9 cellular contexts compared by ENCODE assay signal in genomic region chr7:116588225-116588624, GRCh38.
DNase-seq lines count a peak whose midpoint lies in the region; ATAC-seq and TF ChIP-seq lines count a peak whose summit lies in the region.
"Had no signal": no experiment of that assay in that cellular context is flagged by ENCODE, and none has a peak within 500 bp of the region (broad histone marks: within the 10 kb centered on the region; RNA-seq: fewer than 3 reads in every experiment).

No MANE protein-coding gene starts in this region.

- H3K27ac ChIP-seq in brain microvascular endothelial cell: peak overlapping the region; percentile 52

- peak; percentile 74 for DNase-seq in brain microvascular endothelial cell
- DNase-seq in sciatic nerve (ENCODE audit: low spot score): no peak
- no peak for DNase-seq in progenitor cell of endocrine pancreas (ENCODE audit: low spot score, unreplicated experiment)
- DNase-seq in NCI-H2227 (lab: John Stamatoyannopoulos, UW; ENCODE audit: unreplicated experiment): no peak
- no peak for DNase-seq in putamen (ENCODE audit: low spot score)

- H3K4me1 ChIP-seq in Loucy (ENCODE audit: insufficient read depth, low read length, poor library complexity, severe bottlenecking): peaks cover 29% of the 10 kb centered on the region

- H3K27me3 Mint-ChIP-seq in progenitor cell of endocrine pancreas: peaks cover 4% of the 10 kb centered on the region

- in situ Hi-C loops in brain microvascular endothelial cell (cut with HindIII; ENCODE audit: low pct_ligation_motif_present, low sequenced_read_pairs): loop anchor here (25.0 kb wide), 1 partner anchor 326 kb away; no protein-coding TSS in a partner anchor

- H3K4me3 ChIP-seq in Loucy (ENCODE audit: low read length, poor library complexity, severe bottlenecking) (peak overlapping the region; percentile 12), brain microvascular endothelial cell (ENCODE audit: low read depth, low read length) (no peak overlapping the region)
- H3K4me3 ChIP-seq: lung had no signal

- no peaks in the 10 kb centered on the region for H3K36me3 Mint-ChIP-seq in progenitor cell of endocrine pancreas (ENCODE audit: insufficient read depth)

- H3K9ac ChIP-seq in Loucy (ENCODE audit: low read depth, low read length, poor library complexity, severe bottlenecking): peak overlapping the region; percentile 35

- H3K36me3 ChIP-seq in Loucy (ENCODE audit: insufficient read depth, low read length): no peaks in the 10 kb centered on the region
- no peaks in the 10 kb centered on the region for H3K36me3 ChIP-seq in brain microvascular endothelial cell (replicated peaks)

- H3K4me1 Mint-ChIP-seq in progenitor cell of endocrine pancreas (ENCODE audit: low read depth): peaks cover 17% of the 10 kb centered on the region

- H3K27me3 ChIP-seq in Loucy (ENCODE audit: insufficient read depth, low read length, poor library complexity, severe bottlenecking): no peaks in the 10 kb centered on the region
- no peaks in the 10 kb centered on the region for H3K27me3 ChIP-seq in brain microvascular endothelial cell (replicated peaks)

- H2AFZ ChIP-seq in Loucy (ENCODE audit: low read length): peak overlapping the region; percentile 48

- H3F3A ChIP-seq in Loucy (ENCODE audit: low read depth): no peaks in the 10 kb centered on the region

- no peaks in the 10 kb centered on the region for H3K9me3 Mint-ChIP-seq in progenitor cell of endocrine pancreas (ENCODE audit: low read depth)

- H3K4me3 Mint-ChIP-seq in progenitor cell of endocrine pancreas (ENCODE audit: low read depth): no peak overlapping the region

- TF ChIP-seq CTCF in Loucy (conservative IDR thresholded peaks at IDR 0.05; ENCODE audit: low read length) (no peak), brain microvascular endothelial cell (IDR thresholded peaks at IDR 0.05; ENCODE audit: low read depth, low read length, missing control alignments) (peak; percentile 41), progenitor cell of endocrine pancreas (IDR thresholded peaks at IDR 0.05; ENCODE audit: unreplicated experiment) (no peak)

- H3K79me2 ChIP-seq in Loucy (ENCODE audit: insufficient read depth, low read length): no peaks in the 10 kb centered on the region

- H4K20me1 ChIP-seq in Loucy (ENCODE audit: insufficient read depth, low read length, poor library complexity, severe bottlenecking): no peaks in the 10 kb centered on the region

- no peak overlapping the region for H3K27ac Mint-ChIP-seq in progenitor cell of endocrine pancreas

- H3K4me2 ChIP-seq in Loucy (ENCODE audit: low read depth, low read length, poor library complexity, severe bottlenecking): peak overlapping the region; percentile 47

- intact Hi-C loops in sciatic nerve (cut with DNase I): loop anchor here (5.0 to 10.0 kb wide), 2 partner anchors 63 to 326 kb away; partner anchors contain the start of gene CAV1

- peak; percentile 41 for ATAC-seq in GM18499 (IDR thresholded peaks at IDR 0.05; ENCODE audit: insufficient read depth, unreplicated experiment)
- peak; percentile 60 for ATAC-seq in GM21619 (IDR thresholded peaks at IDR 0.05; ENCODE audit: unreplicated experiment)
- ATAC-seq in sciatic nerve: peak; percentile 71

- H3K9me2 ChIP-seq in Loucy (replicated peaks; ENCODE audit: low read depth, low read length): no peaks in the 10 kb centered on the region

- H3K9me3 ChIP-seq in Loucy (ENCODE audit: insufficient read depth, low read depth, low read length): no peaks in the 10 kb centered on the region
